ENCODE assay signal across 29 cellular contexts in the genomic region with DNA sequence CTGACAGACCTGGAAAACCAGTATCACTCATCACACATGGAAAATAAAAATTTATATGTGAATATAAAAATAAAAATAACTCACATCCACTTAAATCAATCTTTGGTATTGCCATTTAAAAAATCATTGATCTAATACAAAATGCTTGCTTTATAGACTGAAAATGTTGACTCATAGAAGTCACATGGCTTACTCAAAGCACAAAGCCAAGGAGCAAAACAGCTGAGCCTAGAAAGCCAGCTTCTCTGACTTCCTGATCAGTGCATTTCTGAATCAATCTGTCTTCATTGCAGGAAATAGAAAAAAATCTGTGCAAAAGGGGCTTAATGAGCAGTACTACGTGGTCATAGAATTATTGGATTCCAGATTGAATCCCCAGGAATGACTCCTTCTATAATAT.
DNase-seq lines count a peak whose midpoint lies in the region; ATAC-seq, FAIRE-seq and TF ChIP-seq lines count a peak whose summit lies in the region.
"Had no signal": no experiment of that assay in that cellular context is flagged by ENCODE, and none has a peak within 500 bp of the region (broad histone marks: within the 10 kb centered on the region; RNA-seq: fewer than 3 reads in every experiment).

No MANE protein-coding gene starts in this region.

- H3K27ac ChIP-seq in A549 (no peak overlapping the region; a peak in 1 of 6 replicates), endothelial cell of umbilical vein (ENCODE audit: insufficient read depth, low read depth, low read length) (no peak overlapping the region)
- H3K27ac ChIP-seq: ascending aorta, dorsolateral prefrontal cortex, neutrophil, prostate gland, thoracic aorta had no signal

- no peak for FAIRE-seq in A549 (lab: Jason Lieb, UNC)
- peak; percentile 40 for FAIRE-seq in endothelial cell of umbilical vein (lab: Jason Lieb, UNC)
- FAIRE-seq: G401.6, H1 had no signal

- no TSS peak for BruUV-seq in endothelial cell of umbilical vein (replicated peaks; lab: Mats Ljungman, UMichigan)

- no peak for TF ChIP-seq EP300 in A549 (IDR thresholded peaks at IDR 0.05)

- H3K9me3 Mint-ChIP-seq in chondrocyte (ENCODE audit: low read depth) (no peaks in the 10 kb centered on the region), osteocyte (ENCODE audit: unreplicated experiment) (peaks cover 2% of the 10 kb centered on the region)
- H3K9me3 Mint-ChIP-seq: activated CD4-positive, alpha-beta memory T cell treated with anti-CD3 and anti-CD28 coated beads, Interleukin-2, amount 10 ng/mL, durations not matched to agents 7 days and 5 days; CD8-positive, alpha-beta T cell; memory B cell had no signal

- H3K27ac Mint-ChIP-seq in chondrocyte (ENCODE audit: unreplicated experiment) (no peak overlapping the region), osteocyte (ENCODE audit: unreplicated experiment) (no peak overlapping the region)
- H3K27ac Mint-ChIP-seq: activated CD4-positive, alpha-beta memory T cell treated with anti-CD3 and anti-CD28 coated beads, Interleukin-2, amount 10 ng/mL, durations not matched to agents 7 days and 5 days; activated naive CD8-positive, alpha-beta T cell; B cell; CD8-positive, alpha-beta T cell; memory B cell had no signal

- H3K4me3 Mint-ChIP-seq in chondrocyte (ENCODE audit: unreplicated experiment), result no peak overlapping the region
- H3K4me3 Mint-ChIP-seq in osteocyte (ENCODE audit: unreplicated experiment), result no peak overlapping the region
- H3K4me3 Mint-ChIP-seq: activated CD4-positive, alpha-beta memory T cell treated with anti-CD3 and anti-CD28 coated beads, Interleukin-2, amount 10 ng/mL, durations not matched to agents 7 days and 5 days; activated naive CD8-positive, alpha-beta T cell; B cell; CD8-positive, alpha-beta T cell; memory B cell had no signal

- H3K9ac ChIP-seq in endothelial cell of umbilical vein (replicated peaks; ENCODE audit: extremely low read depth, insufficient read depth, low read length), result no peak overlapping the region

- POLR2A ChIA-PET in A549 (lab: Yijun Ruan, JAX) (no interaction called here), endothelial cell of umbilical vein (lab: Charles Lee) (no interaction called here)

- no peak for TF ChIP-seq RAD21 in A549 (conservative IDR thresholded peaks at IDR 0.05 in 1 of 2, IDR thresholded peaks at IDR 0.05 in 1 of 2)

- peaks cover 18% of the 10 kb centered on the region; the same call in 2 of the 3 replicates for H3K4me1 ChIP-seq in A549
- peaks cover 3% of the 10 kb centered on the region for H3K4me1 ChIP-seq in endothelial cell of umbilical vein (ENCODE audit: control insufficient read depth, extremely low read depth, insufficient read depth, low read length)
- H3K4me1 ChIP-seq: ascending aorta, prostate gland had no signal

- dilution Hi-C loops in endothelial cell of umbilical vein (cut with MboI; ENCODE audit: extremely low pct_ligation_motif_present, low sequenced_read_pairs), result no loop called here

- no peaks in the 10 kb centered on the region for H3K9me1 ChIP-seq in endothelial cell of umbilical vein (replicated peaks; ENCODE audit: control insufficient read depth, extremely low read depth, insufficient read depth, low read length)

- H4K20me1 ChIP-seq in endothelial cell of umbilical vein (replicated peaks; ENCODE audit: control insufficient read depth, extremely low read depth, insufficient read depth, low read length), result no peaks in the 10 kb centered on the region

- H3K27me3 Mint-ChIP-seq in chondrocyte (ENCODE audit: low read depth) (peaks cover 2% of the 10 kb centered on the region), osteocyte (ENCODE audit: unreplicated experiment) (no peaks in the 10 kb centered on the region)
- H3K27me3 Mint-ChIP-seq: B cell had no signal

- H3K4me1 Mint-ChIP-seq in chondrocyte (ENCODE audit: low read depth), result no peaks in the 10 kb centered on the region
- H3K4me1 Mint-ChIP-seq in osteocyte (ENCODE audit: unreplicated experiment), result no peaks in the 10 kb centered on the region
- H3K4me1 Mint-ChIP-seq: activated CD4-positive, alpha-beta memory T cell treated with anti-CD3 and anti-CD28 coated beads, Interleukin-2, amount 10 ng/mL, durations not matched to agents 7 days and 5 days; B cell; memory B cell had no signal

- H3K9me3 ChIP-seq in A549 (no peaks in the 10 kb centered on the region), endothelial cell of umbilical vein (replicated peaks; ENCODE audit: control insufficient read depth, insufficient read depth, low read length) (no peaks in the 10 kb centered on the region)
- H3K9me3 ChIP-seq: ascending aorta, neutrophil, prostate gland, thoracic aorta had no signal

- 0 out of 3 replicates have a peak overlapping the region, but pooled peaks have one; percentile 8 for H3K4me2 ChIP-seq in A549
- H3K4me2 ChIP-seq in endothelial cell of umbilical vein (ENCODE audit: insufficient read depth, low read length), result no peak overlapping the region

- no peak for DNase-seq in A549 (ENCODE audit: low read depth in 1 of 2, low spot score in 1 of 2)
- DNase-seq in NCI-H2029 (lab: John Stamatoyannopoulos, UW), result peak; percentile 28
- DNase-seq in endothelial cell of umbilical vein (ENCODE audit: low read depth, low spot score), result peak; percentile 71
- peak; percentile 60 to 72 for DNase-seq in lung microvascular endothelial cell (ENCODE audit: low read depth in 2 of 2)
- DNase-seq in activated CD8-positive, alpha-beta memory T cell treated with anti-CD3 and anti-CD28 coated beads for 24 hours, result no peak
- DNase-seq in amygdala (lab: John Stamatoyannopoulos, UW), result no peak
- no peak for DNase-seq in chondrocyte (ENCODE audit: low spot score)
- no peak for DNase-seq in osteocyte (ENCODE audit: extremely low spot score, unreplicated experiment)
- DNase-seq: 8988T; activated CD4-positive, alpha-beta memory T cell treated with anti-CD3 and anti-CD28 coated beads, Interleukin-2, amount 10 ng/mL, durations not matched to agents 7 days and 5 days; activated effector memory CD4-positive, alpha-beta T cell treated with Interleukin-2 at 50 U/mL for 16 hours; CD8-positive, alpha-beta T cell; central memory CD4-positive, alpha-beta T cell; dorsolateral prefrontal cortex; head of caudate nucleus; NCI-H1417; NCI-H2107; NCI-H82; RPMI8226; stimulated activated naive CD4-positive, alpha-beta T cell treated with Interleukin-2 at 50 U/mL for 16 hours had no signal

- no peak for TF ChIP-seq POLR2A in A549 (IDR thresholded peaks at IDR 0.05; ENCODE audit: low read length)
- no peak for TF ChIP-seq POLR2A in endothelial cell of umbilical vein (IDR thresholded peaks at IDR 0.05; ENCODE audit: low read depth, low read length)

- no peak for ATAC-seq in A549
- ATAC-seq: CD8-positive, alpha-beta T cell had no signal

- intact Hi-C loops in endothelial cell of umbilical vein (cut with micrococcal nuclease), result no loop called here

- no peak overlapping the region for H2AFZ ChIP-seq in endothelial cell of umbilical vein (ENCODE audit: low read depth, low read length)

- no peaks in the 10 kb centered on the region for H3K36me3 Mint-ChIP-seq in chondrocyte (ENCODE audit: low read depth)
- H3K36me3 Mint-ChIP-seq in osteocyte (ENCODE audit: unreplicated experiment), result no peaks in the 10 kb centered on the region
- H3K36me3 Mint-ChIP-seq: activated naive CD8-positive, alpha-beta T cell; CD8-positive, alpha-beta T cell; memory B cell had no signal

- H3K36me3 ChIP-seq in endothelial cell of umbilical vein (ENCODE audit: control insufficient read depth in 2 of 2, extremely low read depth in 1 of 2, insufficient read depth in 2 of 2, low read length in 2 of 2), result no peaks in the 10 kb centered on the region
- H3K36me3 ChIP-seq: ascending aorta, neutrophil, prostate gland, thoracic aorta had no signal

- whole genome bisulfite sequencing in A549 (ENCODE audit: missing lambda C conversion rate), result 72% methylated on average over 1 of the region's 1 CpG

- H3K4me3 ChIP-seq in A549 (no peak overlapping the region), endothelial cell of umbilical vein (replicated peaks in 1 of 3; ENCODE audit: insufficient read depth in 1 of 3, low read depth in 1 of 3, low read length in 3 of 3) (no peak overlapping the region)
- H3K4me3 ChIP-seq: ascending aorta, dorsolateral prefrontal cortex, prostate gland, thoracic aorta had no signal

- no peaks in the 10 kb centered on the region for H3K79me2 ChIP-seq in endothelial cell of umbilical vein (ENCODE audit: control insufficient read depth, insufficient read depth, low read length)

- CTCF ChIA-PET in A549 (lab: Yijun Ruan, JAX), result no interaction called here
- CTCF ChIA-PET in endothelial cell of umbilical vein (lab: Charles Lee), result interaction anchor here (0.6 to 1.6 kb wide), 3 partner anchors 12 to 134 kb away, joined by 3 to 4 read pairs (median 3); no protein-coding TSS in a partner anchor

- no peaks in the 10 kb centered on the region for H3K27me3 ChIP-seq in endothelial cell of umbilical vein (ENCODE audit: control insufficient read depth in 2 of 2, insufficient read depth in 2 of 2, low read length in 2 of 2)
- H3K27me3 ChIP-seq: ascending aorta, dorsolateral prefrontal cortex, neutrophil had no signal

- TF ChIP-seq CTCF in A549 (IDR thresholded peaks at IDR 0.05) (no peak), endothelial cell of umbilical vein (IDR thresholded peaks at IDR 0.05; ENCODE audit: extremely low read depth in 1 of 2, insufficient read depth in 1 of 2, low read depth in 1 of 2, low read length in 2 of 2) (no peak), chondrocyte (IDR thresholded peaks at IDR 0.05) (no peak), osteocyte (IDR thresholded peaks at IDR 0.05) (no peak)

TF ChIP-seq in A549, 52 proteins besides CTCF, POLR2A, EP300 and RAD21 (continues in another document):
- TF ChIP-seq FOSL2 (IDR thresholded peaks at IDR 0.05) (no peak), FOSL2 (CRISPR knock-in tag; IDR thresholded peaks at IDR 0.05) (no peak), NPAS2 (CRISPR knock-in tag; IDR thresholded peaks at IDR 0.05; ENCODE audit: borderline replicate concordance) (no peak)

TF ChIP-seq in endothelial cell of umbilical vein, 7 proteins besides CTCF, POLR2A, EP300 and RAD21:
- no peak for TF ChIP-seq EZH2 (IDR thresholded peaks at IDR 0.05; ENCODE audit: borderline replicate concordance, low read depth, low read length, severe bottlenecking)
- TF ChIP-seq JUN (IDR thresholded peaks at IDR 0.05; ENCODE audit: borderline replicate concordance, insufficient read depth, insufficient read length, low read depth), result peak; percentile 21
- no peak for TF ChIP-seq POLR2AphosphoS5 (IDR thresholded peaks at IDR 0.05; ENCODE audit: insufficient read depth, low read depth, low read length)
- no peak for TF ChIP-seq GATA2 (IDR thresholded peaks at IDR 0.05; ENCODE audit: insufficient read depth, insufficient read length, low read depth, low read length)
- peak; percentile 53 for TF ChIP-seq FOS (IDR thresholded peaks at IDR 0.05; ENCODE audit: borderline replicate concordance, insufficient read depth, low read length)
- TF ChIP-seq MYC (IDR thresholded peaks at IDR 0.05; ENCODE audit: low read depth, low read length), result no peak
- TF ChIP-seq, protein P1, sequence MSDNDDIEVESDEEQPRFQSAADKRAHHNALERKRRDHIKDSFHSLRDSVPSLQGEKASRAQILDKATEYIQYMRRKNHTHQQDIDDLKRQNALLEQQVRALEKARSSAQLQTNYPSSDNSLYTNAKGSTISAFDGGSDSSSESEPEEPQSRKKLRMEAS (IDR thresholded peaks at IDR 0.05; ENCODE audit: insufficient read depth, insufficient read length), result no peak

Comparison
In these comparisons a context has a peak if more than half of its experiments do, and no peak if none do; other contexts are left out.
1. DNase-seq: peak in NCI-H2029 (single experiment), endothelial cell of umbilical vein (single experiment) and lung microvascular endothelial cell (2 of 2); none in A549 (0 of 2), activated CD8-positive, alpha-beta memory T cell treated with anti-CD3 and anti-CD28 coated beads for 24 hours (single experiment), amygdala (0 of 56), chondrocyte (single experiment) and osteocyte (single experiment).